2 cellular contexts compared by ENCODE assay signal in the genomic region with DNA sequence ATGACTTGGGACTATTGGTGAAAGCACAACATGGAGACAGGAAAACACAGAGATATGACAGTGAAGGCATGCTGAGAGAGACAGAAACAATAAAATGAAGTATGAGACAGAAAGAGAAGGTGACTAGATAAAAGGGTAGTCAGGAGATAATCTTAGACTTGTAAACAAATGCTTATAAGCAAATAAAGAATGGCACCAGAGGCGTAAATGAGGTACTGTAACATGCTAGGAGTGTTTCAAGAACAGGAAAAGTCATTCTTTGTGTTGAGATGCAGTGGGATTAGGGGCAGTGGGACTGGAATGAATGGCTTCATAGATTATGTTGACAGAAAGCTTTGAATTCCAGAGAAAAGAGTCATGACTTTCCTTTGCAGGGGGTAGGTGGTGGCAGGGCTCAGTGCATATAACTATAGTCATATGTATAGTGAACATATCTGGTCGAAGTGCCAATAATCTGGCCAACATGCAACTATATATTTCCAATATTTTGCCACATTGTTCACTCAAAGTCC.
TF ChIP-seq lines count a peak whose summit lies in the region.

No MANE protein-coding gene starts in this region.

TF ChIP-seq in GM23338, 12 proteins besides CTCF, POLR2A, EP300 and RAD21 (continued from another document):
- TF ChIP-seq, protein P1, sequence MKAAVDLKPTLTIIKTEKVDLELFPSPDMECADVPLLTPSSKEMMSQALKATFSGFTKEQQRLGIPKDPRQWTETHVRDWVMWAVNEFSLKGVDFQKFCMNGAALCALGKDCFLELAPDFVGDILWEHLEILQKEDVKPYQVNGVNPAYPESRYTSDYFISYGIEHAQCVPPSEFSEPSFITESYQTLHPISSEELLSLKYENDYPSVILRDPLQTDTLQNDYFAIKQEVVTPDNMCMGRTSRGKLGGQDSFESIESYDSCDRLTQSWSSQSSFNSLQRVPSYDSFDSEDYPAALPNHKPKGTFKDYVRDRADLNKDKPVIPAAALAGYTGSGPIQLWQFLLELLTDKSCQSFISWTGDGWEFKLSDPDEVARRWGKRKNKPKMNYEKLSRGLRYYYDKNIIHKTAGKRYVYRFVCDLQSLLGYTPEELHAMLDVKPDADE (IDR thresholded peaks at IDR 0.05) = no peak
- TF ChIP-seq EZH2 (IDR thresholded peaks at IDR 0.05; ENCODE audit: low read depth, unreplicated experiment) (no peak), EZH2phosphoT487 (IDR thresholded peaks at IDR 0.05; ENCODE audit: unreplicated experiment) (no peak), NANOG (IDR thresholded peaks at IDR 0.05; ENCODE audit: borderline replicate concordance) (no peak), JUNB (IDR thresholded peaks at IDR 0.05; ENCODE audit: unreplicated experiment) (no peak), CREB1 (CRISPR knock-in tag; IDR thresholded peaks at IDR 0.05; ENCODE audit: low read depth) (no peak), ZNF331 (CRISPR knock-in tag; IDR thresholded peaks at IDR 0.05; ENCODE audit: low read depth) (no peak)
- TF ChIP-seq, protein P2, sequence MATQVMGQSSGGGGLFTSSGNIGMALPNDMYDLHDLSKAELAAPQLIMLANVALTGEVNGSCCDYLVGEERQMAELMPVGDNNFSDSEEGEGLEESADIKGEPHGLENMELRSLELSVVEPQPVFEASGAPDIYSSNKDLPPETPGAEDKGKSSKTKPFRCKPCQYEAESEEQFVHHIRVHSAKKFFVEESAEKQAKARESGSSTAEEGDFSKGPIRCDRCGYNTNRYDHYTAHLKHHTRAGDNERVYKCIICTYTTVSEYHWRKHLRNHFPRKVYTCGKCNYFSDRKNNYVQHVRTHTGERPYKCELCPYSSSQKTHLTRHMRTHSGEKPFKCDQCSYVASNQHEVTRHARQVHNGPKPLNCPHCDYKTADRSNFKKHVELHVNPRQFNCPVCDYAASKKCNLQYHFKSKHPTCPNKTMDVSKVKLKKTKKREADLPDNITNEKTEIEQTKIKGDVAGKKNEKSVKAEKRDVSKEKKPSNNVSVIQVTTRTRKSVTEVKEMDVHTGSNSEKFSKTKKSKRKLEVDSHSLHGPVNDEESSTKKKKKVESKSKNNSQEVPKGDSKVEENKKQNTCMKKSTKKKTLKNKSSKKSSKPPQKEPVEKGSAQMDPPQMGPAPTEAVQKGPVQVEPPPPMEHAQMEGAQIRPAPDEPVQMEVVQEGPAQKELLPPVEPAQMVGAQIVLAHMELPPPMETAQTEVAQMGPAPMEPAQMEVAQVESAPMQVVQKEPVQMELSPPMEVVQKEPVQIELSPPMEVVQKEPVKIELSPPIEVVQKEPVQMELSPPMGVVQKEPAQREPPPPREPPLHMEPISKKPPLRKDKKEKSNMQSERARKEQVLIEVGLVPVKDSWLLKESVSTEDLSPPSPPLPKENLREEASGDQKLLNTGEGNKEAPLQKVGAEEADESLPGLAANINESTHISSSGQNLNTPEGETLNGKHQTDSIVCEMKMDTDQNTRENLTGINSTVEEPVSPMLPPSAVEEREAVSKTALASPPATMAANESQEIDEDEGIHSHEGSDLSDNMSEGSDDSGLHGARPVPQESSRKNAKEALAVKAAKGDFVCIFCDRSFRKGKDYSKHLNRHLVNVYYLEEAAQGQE (IDR thresholded peaks at IDR 0.05; ENCODE audit: unreplicated experiment) = no peak
- TF ChIP-seq, protein P3, sequence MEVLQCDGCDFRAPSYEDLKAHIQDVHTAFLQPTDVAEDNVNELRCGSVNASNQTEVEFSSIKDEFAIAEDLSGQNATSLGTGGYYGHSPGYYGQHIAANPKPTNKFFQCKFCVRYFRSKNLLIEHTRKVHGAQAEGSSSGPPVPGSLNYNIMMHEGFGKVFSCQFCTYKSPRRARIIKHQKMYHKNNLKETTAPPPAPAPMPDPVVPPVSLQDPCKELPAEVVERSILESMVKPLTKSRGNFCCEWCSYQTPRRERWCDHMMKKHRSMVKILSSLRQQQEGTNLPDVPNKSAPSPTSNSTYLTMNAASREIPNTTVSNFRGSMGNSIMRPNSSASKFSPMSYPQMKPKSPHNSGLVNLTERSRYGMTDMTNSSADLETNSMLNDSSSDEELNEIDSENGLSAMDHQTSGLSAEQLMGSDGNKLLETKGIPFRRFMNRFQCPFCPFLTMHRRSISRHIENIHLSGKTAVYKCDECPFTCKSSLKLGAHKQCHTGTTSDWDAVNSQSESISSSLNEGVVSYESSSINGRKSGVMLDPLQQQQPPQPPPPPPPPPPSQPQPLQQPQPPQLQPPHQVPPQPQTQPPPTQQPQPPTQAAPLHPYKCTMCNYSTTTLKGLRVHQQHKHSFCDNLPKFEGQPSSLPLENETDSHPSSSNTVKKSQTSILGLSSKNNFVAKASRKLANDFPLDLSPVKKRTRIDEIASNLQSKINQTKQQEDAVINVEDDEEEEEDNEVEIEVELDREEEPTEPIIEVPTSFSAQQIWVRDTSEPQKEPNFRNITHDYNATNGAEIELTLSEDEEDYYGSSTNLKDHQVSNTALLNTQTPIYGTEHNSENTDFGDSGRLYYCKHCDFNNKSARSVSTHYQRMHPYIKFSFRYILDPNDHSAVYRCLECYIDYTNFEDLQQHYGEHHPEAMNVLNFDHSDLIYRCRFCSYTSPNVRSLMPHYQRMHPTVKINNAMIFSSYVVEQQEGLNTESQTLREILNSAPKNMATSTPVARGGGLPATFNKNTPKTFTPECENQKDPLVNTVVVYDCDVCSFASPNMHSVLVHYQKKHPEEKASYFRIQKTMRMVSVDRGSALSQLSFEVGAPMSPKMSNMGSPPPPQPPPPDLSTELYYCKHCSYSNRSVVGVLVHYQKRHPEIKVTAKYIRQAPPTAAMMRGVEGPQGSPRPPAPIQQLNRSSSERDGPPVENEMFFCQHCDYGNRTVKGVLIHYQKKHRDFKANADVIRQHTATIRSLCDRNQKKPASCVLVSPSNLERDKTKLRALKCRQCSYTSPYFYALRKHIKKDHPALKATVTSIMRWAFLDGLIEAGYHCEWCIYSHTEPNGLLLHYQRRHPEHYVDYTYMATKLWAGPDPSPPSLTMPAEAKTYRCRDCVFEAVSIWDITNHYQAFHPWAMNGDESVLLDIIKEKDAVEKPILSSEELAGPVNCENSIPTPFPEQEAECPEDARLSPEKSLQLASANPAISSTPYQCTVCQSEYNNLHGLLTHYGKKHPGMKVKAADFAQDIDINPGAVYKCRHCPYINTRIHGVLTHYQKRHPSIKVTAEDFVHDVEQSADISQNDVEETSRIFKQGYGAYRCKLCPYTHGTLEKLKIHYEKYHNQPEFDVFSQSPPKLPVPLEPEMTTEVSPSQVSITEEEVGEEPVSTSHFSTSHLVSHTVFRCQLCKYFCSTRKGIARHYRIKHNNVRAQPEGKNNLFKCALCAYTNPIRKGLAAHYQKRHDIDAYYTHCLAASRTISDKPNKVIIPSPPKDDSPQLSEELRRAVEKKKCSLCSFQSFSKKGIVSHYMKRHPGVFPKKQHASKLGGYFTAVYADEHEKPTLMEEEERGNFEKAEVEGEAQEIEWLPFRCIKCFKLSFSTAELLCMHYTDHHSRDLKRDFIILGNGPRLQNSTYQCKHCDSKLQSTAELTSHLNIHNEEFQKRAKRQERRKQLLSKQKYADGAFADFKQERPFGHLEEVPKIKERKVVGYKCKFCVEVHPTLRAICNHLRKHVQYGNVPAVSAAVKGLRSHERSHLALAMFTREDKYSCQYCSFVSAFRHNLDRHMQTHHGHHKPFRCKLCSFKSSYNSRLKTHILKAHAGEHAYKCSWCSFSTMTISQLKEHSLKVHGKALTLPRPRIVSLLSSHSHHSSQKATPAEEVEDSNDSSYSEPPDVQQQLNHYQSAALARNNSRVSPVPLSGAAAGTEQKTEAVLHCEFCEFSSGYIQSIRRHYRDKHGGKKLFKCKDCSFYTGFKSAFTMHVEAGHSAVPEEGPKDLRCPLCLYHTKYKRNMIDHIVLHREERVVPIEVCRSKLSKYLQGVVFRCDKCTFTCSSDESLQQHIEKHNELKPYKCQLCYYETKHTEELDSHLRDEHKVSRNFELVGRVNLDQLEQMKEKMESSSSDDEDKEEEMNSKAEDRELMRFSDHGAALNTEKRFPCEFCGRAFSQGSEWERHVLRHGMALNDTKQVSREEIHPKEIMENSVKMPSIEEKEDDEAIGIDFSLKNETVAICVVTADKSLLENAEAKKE (CRISPR knock-in tag; IDR thresholded peaks at IDR 0.05) = no peak

TF ChIP-seq in SK-N-SH, 30 proteins besides CTCF, POLR2A, EP300 and RAD21 (continued from another document):
- no peak for TF ChIP-seq SIN3A (IDR thresholded peaks at IDR 0.05; ENCODE audit: borderline replicate concordance, low read depth, low read length)
- TF ChIP-seq, protein P4, sequence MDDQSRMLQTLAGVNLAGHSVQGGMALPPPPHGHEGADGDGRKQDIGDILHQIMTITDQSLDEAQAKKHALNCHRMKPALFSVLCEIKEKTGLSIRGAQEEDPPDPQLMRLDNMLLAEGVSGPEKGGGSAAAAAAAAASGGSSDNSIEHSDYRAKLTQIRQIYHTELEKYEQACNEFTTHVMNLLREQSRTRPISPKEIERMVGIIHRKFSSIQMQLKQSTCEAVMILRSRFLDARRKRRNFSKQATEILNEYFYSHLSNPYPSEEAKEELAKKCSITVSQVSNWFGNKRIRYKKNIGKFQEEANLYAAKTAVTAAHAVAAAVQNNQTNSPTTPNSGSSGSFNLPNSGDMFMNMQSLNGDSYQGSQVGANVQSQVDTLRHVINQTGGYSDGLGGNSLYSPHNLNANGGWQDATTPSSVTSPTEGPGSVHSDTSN (IDR thresholded peaks at IDR 0.05) = peak; percentile 19; the same call in 1 of the 2 replicates
- TF ChIP-seq, protein P5, sequence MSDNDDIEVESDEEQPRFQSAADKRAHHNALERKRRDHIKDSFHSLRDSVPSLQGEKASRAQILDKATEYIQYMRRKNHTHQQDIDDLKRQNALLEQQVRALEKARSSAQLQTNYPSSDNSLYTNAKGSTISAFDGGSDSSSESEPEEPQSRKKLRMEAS (IDR thresholded peaks at IDR 0.05; ENCODE audit: low read depth) = no peak
- no peak for TF ChIP-seq JUND (IDR thresholded peaks at IDR 0.05)
- TF ChIP-seq POLR2AphosphoS5 (IDR thresholded peaks at IDR 0.05; ENCODE audit: low read depth, low read length) = no peak
